In genomic region chr2:171703574-171704347, GRCh38 we compare ENCODE assay signal across 8 cellular contexts. TPM values are rescaled to one million over a fixed set of nuclear protein-coding genes. Genes with fewer than 3 reads are reported as not detected.
DNase-seq lines count a peak whose midpoint lies in the region; ATAC-seq and TF ChIP-seq lines count a peak whose summit lies in the region.

No MANE protein-coding gene starts in this region.

- H3K36me3 Mint-ChIP-seq in naive thymus-derived CD4-positive, alpha-beta T cell: peaks cover 0 to 16% (median 4%) of the 10 kb centered on the region in 5 donors

- WGBS in aorta, 2 donors: 59 to 60% methylated on average over 4 of the region's 4 CpGs

- H3K4me3 Mint-ChIP-seq in naive thymus-derived CD4-positive, alpha-beta T cell: no peak overlapping the region

- peak; percentile 65 for TF ChIP-seq CTCF in AG04450 (IDR thresholded peaks at IDR 0.05; ENCODE audit: low read depth, low read length)
- peak; percentile 48 for TF ChIP-seq CTCF in GM10266 (IDR thresholded peaks at IDR 0.05; ENCODE audit: control insufficient read depth, insufficient read depth, low read depth, missing control alignments)

- H3K27me3 ChIP-seq in AG04450 (ENCODE audit: control insufficient read depth, insufficient read depth, low read length) (no peaks in the 10 kb centered on the region), aorta (ENCODE audit: control insufficient read depth in 1 of 2, insufficient read depth in 2 of 2, low read length in 1 of 2) (no peaks in the 10 kb centered on the region)
- no peaks in the 10 kb centered on the region for H3K27me3 ChIP-seq in naive thymus-derived CD4-positive, alpha-beta T cell (ENCODE audit: control insufficient read depth in 2 of 2, insufficient read depth in 2 of 2, low read length in 2 of 2)

- POLR2A ChIA-PET in AG04450 (lab: Yijun Ruan, JAX): no interaction called here
- POLR2A ChIA-PET in naive thymus-derived CD4-positive, alpha-beta T cell (lab: Charles Lee): no interaction called here

- H3K36me3 ChIP-seq in naive thymus-derived CD4-positive, alpha-beta T cell (ENCODE audit: control insufficient read depth in 2 of 3, insufficient read depth in 3 of 3, low read length in 3 of 3): peaks cover 0 to 9% (median 0%) of the 10 kb centered on the region in 3 experiments
- no peaks in the 10 kb centered on the region for H3K36me3 ChIP-seq in aorta (ENCODE audit: control insufficient read depth in 1 of 2, insufficient read depth in 2 of 2, low read length in 1 of 2)

- no peaks in the 10 kb centered on the region for H3K4me1 ChIP-seq in naive thymus-derived CD4-positive, alpha-beta T cell (ENCODE audit: control insufficient read depth in 2 of 2, insufficient read depth in 2 of 2, low read length in 2 of 2)
- H3K4me1 ChIP-seq in aorta (ENCODE audit: control insufficient read depth in 1 of 2, insufficient read depth in 2 of 2, low read length in 2 of 2): peaks cover 0 to 2% of the 10 kb centered on the region in 2 donors

- H3K4me3 ChIP-seq in AG04450 (ENCODE audit: low read depth, low read length): no peak overlapping the region
- H3K4me3 ChIP-seq in naive thymus-derived CD4-positive, alpha-beta T cell (ENCODE audit: low read length): no peak overlapping the region
- H3K4me3 ChIP-seq in aorta (ENCODE audit: low read length in 2 of 2): no peak overlapping the region

- peak overlapping the region in 6 of 9 donors; percentile 43 to 79 (median 66) for H3K27ac Mint-ChIP-seq in naive thymus-derived CD4-positive, alpha-beta T cell

- DNase-seq in AG04450 (ENCODE audit: low read depth, low spot score) (no peak), GM10266 (ENCODE audit: extremely low spot score) (peak; percentile 14), NCI-H82 (lab: John Stamatoyannopoulos, UW) (peak; percentile 62), dermis blood vessel endothelial cell (peak; percentile 75), ecto neural progenitor cell (ENCODE audit: low spot score) (no peak), aorta (no peak)
- peak in 5 of 9 donors; percentile 10 to 35 (median 22) for DNase-seq in naive thymus-derived CD4-positive, alpha-beta T cell

- intact Hi-C loops in naive thymus-derived CD4-positive, alpha-beta T cell (cut with micrococcal nuclease): loop anchor here (1.0 to 10.0 kb wide), 5 partner anchors 105 to 891 kb away; no protein-coding TSS in a partner anchor
- intact Hi-C loops in aorta (cut with DNase I): loop anchor here in 1 of 2 donors (10.0 kb wide), 1 partner anchor 401 kb away; the partner anchor contains the start of gene DLX2

- H3K9me3 Mint-ChIP-seq in naive thymus-derived CD4-positive, alpha-beta T cell: no peaks in the 10 kb centered on the region

- no peaks in the 10 kb centered on the region for H3K9me3 ChIP-seq in AG04450 (ENCODE audit: control insufficient read depth, insufficient read depth, low read length)
- no peaks in the 10 kb centered on the region for H3K9me3 ChIP-seq in naive thymus-derived CD4-positive, alpha-beta T cell (ENCODE audit: control insufficient read depth in 2 of 3, low read length in 3 of 3)
- no peaks in the 10 kb centered on the region for H3K9me3 ChIP-seq in aorta (ENCODE audit: control insufficient read depth, low read length)

- H3K4me1 Mint-ChIP-seq in naive thymus-derived CD4-positive, alpha-beta T cell: peaks cover 2 to 34% (median 11%) of the 10 kb centered on the region in 7 donors

- ATAC-seq in naive thymus-derived CD4-positive, alpha-beta T cell: peak; percentile 61
- ATAC-seq in HG03460 (IDR thresholded peaks at IDR 0.05; ENCODE audit: unreplicated experiment): no peak
- no peak for ATAC-seq in aorta (ENCODE audit: low FRiP score)

- CTCF ChIA-PET in AG04450 (lab: Charles Lee): interaction anchor here (0.6 to 8.8 kb wide), 38 partner anchors 9 to 780 kb away, joined by 3 to 137 read pairs (median 4); partner anchors contain the start of genes DLX2 and DYNC1I2
- CTCF ChIA-PET in naive thymus-derived CD4-positive, alpha-beta T cell (lab: Charles Lee): interaction anchor here (0.6 to 1.5 kb wide), 6 partner anchors 10 to 1007 kb away, joined by 3 to 10 read pairs (median 4); no protein-coding TSS in a partner anchor

- H3K27me3 Mint-ChIP-seq in naive thymus-derived CD4-positive, alpha-beta T cell: no peaks in the 10 kb centered on the region

- H3K27ac ChIP-seq in AG04450 (ENCODE audit: low read depth, low read length) (no peak overlapping the region), aorta (ENCODE audit: low read depth in 1 of 2, low read length in 2 of 2) (no peak overlapping the region)
- no peak overlapping the region for H3K27ac ChIP-seq in naive thymus-derived CD4-positive, alpha-beta T cell (ENCODE audit: low read depth, low read length)

RNA-seq across cellular contexts. Expression of gene DYNC1I2, which starts 16.5 kb away (rescaled TPM):
- 176 and 228 TPM in 2 replicates for polyA plus RNA-seq in AG04450 (2011; rRNA removed)
- polyA minus RNA-seq in AG04450 (2011; rRNA and poly(A)+ RNA removed): 81.7 and 123 TPM in 2 replicates
- 164 and 211 TPM in 2 replicates for total RNA-seq in dermis blood vessel endothelial cell
- 10 to 100 TPM; 21.5 to 57.0 (median 41.7) TPM for total RNA-seq in naive thymus-derived CD4-positive, alpha-beta T cell
- 10 to 100 TPM; 21.1 to 23.2 TPM for polyA plus RNA-seq in naive thymus-derived CD4-positive, alpha-beta T cell
- 100 to 1,000 TPM in 1 of 2 donors, 10 to 100 TPM in 1; 91.1 to 103 TPM for total RNA-seq in aorta
- 10 to 100 TPM; 79.5 to 95.2 TPM for polyA plus RNA-seq in aorta

Comparison
In these comparisons a context has a peak if more than half of its experiments do, and no peak if none do; other contexts are left out.
1. DNase-seq: peak in GM10266 (single experiment), NCI-H82 (single experiment), dermis blood vessel endothelial cell (single experiment) and naive thymus-derived CD4-positive, alpha-beta T cell (5 of 9); none in AG04450 (single experiment), ecto neural progenitor cell (single experiment) and aorta (0 of 2).